Comparison of ENCODE assay signal across 14 cellular contexts in genomic region chr11:3775761-3776406, GRCh38.
"Had no signal": no experiment of that assay in that cellular context is flagged by ENCODE, and none has a peak within 500 bp of the region (broad histone marks: within the 10 kb centered on the region; RNA-seq: fewer than 3 reads in every experiment).

No MANE protein-coding gene starts in this region.

- H3K9me3 Mint-ChIP-seq: activated naive CD4-positive, alpha-beta T cell treated with anti-CD3 and anti-CD28 coated beads, Interleukin-2, amount 50 U/mL, for 72 hours; activated T-cell treated with anti-CD3 and anti-CD28 coated beads, Interleukin-2, amount 50 U/mL, for 24 hours; immature natural killer cell; naive B cell had no signal

- H3K4me3 Mint-ChIP-seq: activated T-cell treated with anti-CD3 and anti-CD28 coated beads, Interleukin-2, amount 50 U/mL, for 24 hours; immature natural killer cell; naive B cell had no signal

- H3K27me3 ChIP-seq: esophagus muscularis mucosa, right atrium auricular region, transverse colon had no signal

- DNase-seq: activated CD4-positive, alpha-beta T cell treated with anti-CD3 and anti-CD28 coated beads, Interleukin-2, amount 50 U/mL, for 1 hour; activated effector memory CD4-positive, alpha-beta T cell treated with Interleukin-2 at 50 U/mL for 16 hours; activated T-cell treated with anti-CD3 and anti-CD28 coated beads, Interleukin-2, amount 50 U/mL, for 24 hours; immature natural killer cell; lower lobe of right lung; midbrain; naive B cell; stimulated activated naive CD4-positive, alpha-beta T cell; substantia nigra; transverse colon had no signal

- H3K4me3 ChIP-seq: esophagus muscularis mucosa, lower lobe of right lung, right atrium auricular region, transverse colon had no signal

- H3K4me1 Mint-ChIP-seq: naive B cell had no signal

- H3K27me3 Mint-ChIP-seq: activated T-cell treated with anti-CD3 and anti-CD28 coated beads, Interleukin-2, amount 50 U/mL, for 24 hours; naive B cell had no signal

- ATAC-seq: activated naive CD4-positive, alpha-beta T cell treated with anti-CD3 and anti-CD28 coated beads, Interleukin-2, amount 50 U/mL, for 72 hours; lower lobe of right lung had no signal

- H3K9ac ChIP-seq: parathyroid adenoma had no signal

- H3K27ac ChIP-seq: esophagus muscularis mucosa, lower lobe of right lung, parathyroid adenoma, right atrium auricular region, transverse colon had no signal

- H3K4me1 ChIP-seq: parathyroid adenoma, right atrium auricular region, transverse colon had no signal

- H2AFZ ChIP-seq: parathyroid adenoma had no signal
